In genomic region chr13:30779608-30780007, GRCh38 we compare ENCODE assay signal across 23 cellular contexts. TPM values are rescaled to one million over a fixed set of nuclear protein-coding genes. Genes with fewer than 3 reads are reported as not detected.
DNase-seq lines count a peak whose midpoint lies in the region; ATAC-seq and TF ChIP-seq lines count a peak whose summit lies in the region.
"Had no signal": no experiment of that assay in that cellular context is flagged by ENCODE, and none has a peak within 500 bp of the region (broad histone marks: within the 10 kb centered on the region; RNA-seq: fewer than 3 reads in every experiment).

No MANE protein-coding gene starts in this region.

- no peak overlapping the region for H3K4me2 ChIP-seq in GM23338
- H3K4me2 ChIP-seq: BLaER1 treated with 17β-estradiol and CSF1 and Interleukin-3, amounts not matched to agents 10 nM and 100 nM had no signal

- H3K4me3 Mint-ChIP-seq in GM23338, result no peak overlapping the region
- H3K4me3 Mint-ChIP-seq in nephron, result no peak overlapping the region
- H3K4me3 Mint-ChIP-seq: B cell; CD4-positive, alpha-beta T cell; CD8-positive, alpha-beta T cell had no signal

- TF ChIP-seq CTCF in GM23338 (conservative IDR thresholded peaks at IDR 0.05; ENCODE audit: low read depth in 2 of 2) (no peak), nephron (IDR thresholded peaks at IDR 0.05; ENCODE audit: unreplicated experiment in 3 of 3) (no peak), omental fat pad (IDR thresholded peaks at IDR 0.05) (no peak)

- H3K79me2 ChIP-seq in GM23338 (replicated peaks; ENCODE audit: insufficient read depth), result no peaks in the 10 kb centered on the region

- H3K27me3 Mint-ChIP-seq in GM23338 (ENCODE audit: insufficient read depth, low read depth, poor library complexity) (no peaks in the 10 kb centered on the region), nephron (ENCODE audit: low read depth) (peaks cover 4% of the 10 kb centered on the region)
- H3K27me3 Mint-ChIP-seq: B cell; CD4-positive, alpha-beta T cell had no signal

- no peaks in the 10 kb centered on the region for H4K20me1 ChIP-seq in GM23338 (replicated peaks; ENCODE audit: insufficient read depth)

- H3K36me3 ChIP-seq in GM23338 (ENCODE audit: insufficient read depth), result no peaks in the 10 kb centered on the region

- no peak overlapping the region for H3K4me3 ChIP-seq in GM23338
- H3K4me3 ChIP-seq: BLaER1 treated with 17β-estradiol and CSF1 and Interleukin-3, amounts not matched to agents 10 nM and 100 nM; GM12878 had no signal

- no peak for ATAC-seq in GM23338
- ATAC-seq in omental fat pad (ENCODE audit: low FRiP score), result peak; percentile 82
- no peak for ATAC-seq in HG03039 (IDR thresholded peaks at IDR 0.05; ENCODE audit: unreplicated experiment)
- ATAC-seq: CD8-positive, alpha-beta T cell; GM12878 had no signal

- peak overlapping the region; percentile 32; the same call in 1 of the 2 replicates for H2AFZ ChIP-seq in GM23338

- no peak overlapping the region for H3K27ac ChIP-seq in GM23338 (ENCODE audit: low read depth)
- H3K27ac ChIP-seq: BLaER1 treated with 17β-estradiol and CSF1 and Interleukin-3, amounts not matched to agents 10 nM and 100 nM; C4-2B had no signal

- no peaks in the 10 kb centered on the region for H3F3A ChIP-seq in GM23338 (replicated peaks; ENCODE audit: low read depth)

- H3K9me3 Mint-ChIP-seq in GM23338 (peaks cover 10% of the 10 kb centered on the region; the same call in 2 of the 3 replicates), nephron (peaks cover 17% of the 10 kb centered on the region)
- H3K9me3 Mint-ChIP-seq: CD4-positive, alpha-beta T cell had no signal

- H3K9me2 ChIP-seq in GM23338 (ENCODE audit: insufficient read depth), result no peaks in the 10 kb centered on the region

- no peak for DNase-seq in GM23338 (ENCODE audit: low spot score)
- DNase-seq in cerebellar cortex (ENCODE audit: low spot score), result peak; percentile 60
- DNase-seq in omental fat pad (ENCODE audit: low spot score), result no peak
- no peak for DNase-seq in hypothalamus (lab: John Stamatoyannopoulos, UW)
- no peak for DNase-seq in Ammon's horn (ENCODE audit: low spot score)
- DNase-seq in DMS153 treated with DMSO at 0.1 percent for 48 hours (lab: John Stamatoyannopoulos, UW; ENCODE audit: unreplicated experiment), result no peak
- DNase-seq: 8988T; ACHN; Caco-2; Calu3; CD4-positive, alpha-beta T cell; CD8-positive, alpha-beta T cell; DMS53; DMS79; DND-41; EL had no signal

- H3K27ac Mint-ChIP-seq in GM23338 (no peak overlapping the region), nephron (peak overlapping the region in 2 of 3 experiments; percentile 67 to 81)
- H3K27ac Mint-ChIP-seq: B cell; CD4-positive, alpha-beta T cell; CD8-positive, alpha-beta T cell had no signal

- H3K36me3 Mint-ChIP-seq in GM23338 (ENCODE audit: low read depth) (no peaks in the 10 kb centered on the region), nephron (ENCODE audit: low read depth) (peaks cover 5% of the 10 kb centered on the region)

- peaks cover 6% of the 10 kb centered on the region for H3K4me1 ChIP-seq in GM23338 (ENCODE audit: insufficient read depth)

- no peaks in the 10 kb centered on the region for H3K27me3 ChIP-seq in GM23338 (ENCODE audit: insufficient read depth)
- H3K27me3 ChIP-seq: BLaER1 treated with 17β-estradiol and CSF1 and Interleukin-3, amounts not matched to agents 10 nM and 100 nM had no signal

- peaks cover 21% of the 10 kb centered on the region for H3K4me1 Mint-ChIP-seq in GM23338
- peaks cover 23% of the 10 kb centered on the region for H3K4me1 Mint-ChIP-seq in nephron

TF ChIP-seq in GM23338, 12 proteins besides CTCF, POLR2A, EP300 and RAD21 (continues in another document):
- no peak for TF ChIP-seq EZH2 (IDR thresholded peaks at IDR 0.05; ENCODE audit: low read depth, unreplicated experiment)
- TF ChIP-seq ZNF114 (CRISPR knock-in tag; IDR thresholded peaks at IDR 0.05), result no peak
- no peak for TF ChIP-seq EZH2phosphoT487 (IDR thresholded peaks at IDR 0.05; ENCODE audit: unreplicated experiment)
- no peak for TF ChIP-seq STAT1 (IDR thresholded peaks at IDR 0.05; ENCODE audit: unreplicated experiment)
- no peak for TF ChIP-seq ZNF331 (CRISPR knock-in tag; IDR thresholded peaks at IDR 0.05; ENCODE audit: low read depth)
- no peak for TF ChIP-seq REST (IDR thresholded peaks at IDR 0.05; ENCODE audit: unreplicated experiment)
- TF ChIP-seq ZNF462 (CRISPR knock-in tag; IDR thresholded peaks at IDR 0.05), result no peak

RNA-seq across cellular contexts. Expression of gene ALOX5AP, which starts 44.3 kb away (rescaled TPM):
- not detected in 2 replicates for total RNA-seq in GM23338 (2014; rRNA removed; shearing (Covaris generic))
- 0.23 TPM in 1 of 2 replicates, not detected in the other for polyA plus RNA-seq in GM23338 (2016; fragmentation: Nextera tagmentation; extraction: Ambion mirVana)
- 100 to 1,000 TPM in 1 of 4 donors, 10 to 100 TPM in 3; 45.0 to 109 (median 58.8) TPM for total RNA-seq in omental fat pad
- total RNA-seq: A673, Calu3 had no signal

Comparison
In these comparisons a context has a peak if more than half of its experiments do, and no peak if none do; other contexts are left out.
1. RNA of gene ALOX5AP, which starts 44.3 kb away (total RNA-seq): 45.0 to 109 TPM in omental fat pad; not detected in GM23338; every median in the first group is over 10 times any median in the second.